Comparison of ENCODE assay signal across 8 cellular contexts in the genomic region with DNA sequence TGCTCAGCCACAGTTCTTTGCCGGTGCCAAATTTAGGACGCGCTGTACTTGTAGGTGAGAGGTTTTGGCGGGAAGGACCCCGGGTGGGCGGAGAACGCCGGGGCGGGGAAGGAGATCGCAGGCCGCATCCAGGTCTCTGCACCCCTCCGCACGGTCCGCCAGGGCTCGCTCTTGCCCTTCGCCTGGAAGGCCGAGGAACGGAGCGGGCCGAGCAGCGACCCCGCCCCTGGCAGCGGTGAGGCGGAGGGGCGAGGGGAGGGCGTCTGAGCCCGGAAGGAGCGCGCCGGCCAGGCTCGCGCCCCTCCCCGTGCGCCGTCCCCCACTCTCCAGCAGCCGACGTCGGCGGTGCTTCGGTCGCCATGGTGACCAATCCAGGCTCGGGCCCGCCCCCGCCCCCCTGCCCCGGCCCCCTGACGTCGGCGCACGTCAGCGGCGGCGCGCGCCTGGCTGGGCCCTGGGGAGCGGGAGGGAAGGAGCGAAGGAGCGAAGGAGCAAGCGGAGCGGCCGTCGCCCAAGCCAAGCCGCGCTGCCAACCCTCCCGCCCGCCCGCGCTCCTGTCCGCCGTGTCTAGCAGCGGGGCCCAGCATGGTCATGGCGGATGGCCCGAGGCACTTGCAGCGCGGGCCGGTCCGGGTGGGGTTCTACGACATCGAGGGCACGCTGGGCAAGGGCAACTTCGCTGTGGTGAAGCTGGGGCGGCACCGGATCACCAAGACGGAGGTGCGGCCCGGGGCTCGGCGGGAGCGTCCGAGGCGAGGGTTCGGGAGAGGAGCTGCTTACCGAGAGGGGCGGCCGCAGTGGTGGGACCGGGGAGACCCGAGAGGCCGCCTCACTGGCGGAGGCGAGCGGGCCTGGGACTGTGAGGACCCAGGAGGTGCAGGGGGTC. TPM values are rescaled to one million over a fixed set of nuclear protein-coding genes. Genes with fewer than 3 reads are reported as not detected.
DNase-seq lines count a peak whose midpoint lies in the region; ATAC-seq and TF ChIP-seq lines count a peak whose summit lies in the region.

A gene (plus strand): TSS at position 471 of the 886 bp plus-strand sequence. CDS start 115 bp downstream, at position 586.

- H3K4me3 ChIP-seq in heart left ventricle: peak within 1 kb of the TSS; percentile 69 to 96 (median 87)

- H3K36me3 Mint-ChIP-seq in type B pancreatic cell: no peaks in the 10 kb centered on the region

- peak within 1 kb of the TSS; percentile 98 for H3K27ac Mint-ChIP-seq in type B pancreatic cell

- H3K27ac ChIP-seq in adipose tissue (ENCODE audit: low read depth, low read length): peak within 1 kb of the TSS; percentile 59
- H3K27ac ChIP-seq in heart left ventricle: peak within 1 kb of the TSS; percentile 91 to 99 (median 96)

- H3K36me3 ChIP-seq in heart left ventricle: no peaks in the 10 kb centered on the region

- H3K4me1 Mint-ChIP-seq in type B pancreatic cell (ENCODE audit: unreplicated experiment): peaks cover 27% of the 10 kb centered on the region

- DNase-seq in NCI-H1105 treated with DMSO at 0.1 percent for 48 hours (lab: John Stamatoyannopoulos, UW) (peak; percentile 97), SW 1271 (lab: John Stamatoyannopoulos, UW) (peak; percentile 97 to 99), heart left ventricle (peak; percentile 96 to 97 (median 97)), posterior cingulate gyrus (peak; percentile 86 to 99 (median 95)), type B pancreatic cell (ENCODE audit: extremely low spot score, unreplicated experiment) (peak; percentile 97)

- intact Hi-C loops in heart left ventricle (cut with DNase I): loop anchor here (1.0 to 10.0 kb wide), 13 partner anchors 35 to 240 kb away; a partner anchor contains a TSS
- intact Hi-C loops in posterior cingulate gyrus (cut with DNase I): loop anchor here (1.0 kb wide), 4 partner anchors 133 to 239 kb away; a partner anchor contains a TSS

- peak in 1 of 2 donors; percentile 51 for TF ChIP-seq POLR2A in heart left ventricle (IDR thresholded peaks at IDR 0.05)

- peak within 1 kb of the TSS; percentile 100 for H3K4me3 Mint-ChIP-seq in type B pancreatic cell

- H3K4me1 ChIP-seq in heart left ventricle: peaks cover 3 to 45% (median 25%) of the 10 kb centered on the region in 12 donors

- H3K27me3 ChIP-seq in heart left ventricle: no peaks in the 10 kb centered on the region

- WGBS in adipose tissue, 3 donors: 0% methylated on average over 77 to 100 of the region's 100 CpGs
- WGBS in heart left ventricle, 4 donors: 0 to 1% (median 0%) methylated on average over 50 to 100 of the region's 100 CpGs

- peaks cover 5% of the 10 kb centered on the region for H3K27me3 Mint-ChIP-seq in type B pancreatic cell

- H3K9me3 ChIP-seq in heart left ventricle: no peaks in the 10 kb centered on the region

- peak; percentile 92 for ATAC-seq in HG02759 (IDR thresholded peaks at IDR 0.05; ENCODE audit: unreplicated experiment)
- peak; percentile 95 to 98 (median 96) for ATAC-seq in heart left ventricle

- no peaks in the 10 kb centered on the region for H3K9me3 Mint-ChIP-seq in type B pancreatic cell

- TF ChIP-seq CTCF in GM12874 (IDR thresholded peaks at IDR 0.05; ENCODE audit: insufficient read depth, low read depth, low read length): peak; percentile 99
- peak; percentile 77 to 98 (median 96) for TF ChIP-seq CTCF in heart left ventricle (IDR thresholded peaks at IDR 0.05)
- peak; percentile 91 for TF ChIP-seq CTCF in type B pancreatic cell (conservative IDR thresholded peaks at IDR 0.05)

RNA-seq across cellular contexts. Expression of the gene that starts here (rescaled TPM):
- 10 to 100 TPM in 2 of 3 donors, 1 to 10 TPM in 1; 7.8 to 58.7 (median 15.7) TPM for polyA plus RNA-seq in adipose tissue
- 10 to 100 TPM; 15.9 to 45.8 (median 27.7) TPM for total RNA-seq in heart left ventricle
- polyA plus RNA-seq in heart left ventricle: 10 to 100 TPM in 1 of 2 donors, 1 to 10 TPM in 1; 4.1 to 23.1 TPM
- total RNA-seq in type B pancreatic cell (ENCODE audit: low replicate concordance): 24.1 and 28.0 TPM in 2 replicates

Comparison
In these comparisons a context has a peak if more than half of its experiments do, and no peak if none do; other contexts are left out.
1. Peak in every context shown above with its lines: DNase-seq, ATAC-seq, H3K4me3 ChIP-seq and H3K27ac ChIP-seq.